In the genomic region with DNA sequence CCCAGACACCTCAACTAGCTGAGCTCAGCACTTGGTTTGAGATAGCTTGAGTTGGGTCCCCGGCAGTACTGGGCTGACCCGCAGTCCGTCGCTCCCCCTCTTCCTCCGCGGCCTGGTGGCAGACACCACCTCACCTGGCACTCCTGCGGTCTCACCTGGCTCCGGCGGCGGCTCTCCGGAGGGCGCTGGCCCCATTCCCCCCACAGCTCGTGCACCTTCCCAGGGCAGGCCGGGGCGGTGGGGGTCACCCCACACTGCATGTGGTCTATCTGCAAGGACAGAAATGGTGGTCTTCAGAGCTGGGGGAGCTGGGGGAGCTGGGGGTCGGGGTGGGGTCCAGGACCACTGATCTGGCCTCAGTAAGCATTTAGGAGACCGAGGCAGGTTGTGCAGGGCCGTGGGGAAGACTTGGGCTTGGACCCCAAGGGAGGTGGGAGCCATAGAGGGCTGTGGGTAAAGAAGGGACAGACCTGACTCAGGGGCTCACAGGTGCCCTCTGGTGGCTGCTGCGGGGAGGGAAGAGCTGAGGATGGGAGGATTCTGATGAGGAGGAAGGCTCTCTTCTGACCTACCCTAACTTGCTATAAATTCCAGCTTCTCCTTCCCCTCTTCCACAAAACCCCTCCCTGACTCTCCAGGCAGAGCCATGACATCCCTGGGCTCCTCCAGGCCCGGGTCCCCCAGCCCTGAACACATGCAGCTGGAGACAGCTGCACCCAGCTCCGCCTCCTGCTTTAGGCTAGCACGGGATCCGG, we compare ENCODE assay signal across 8 cellular contexts. TPM values are rescaled to one million over a fixed set of nuclear protein-coding genes. Genes with fewer than 3 reads are reported as not detected.
DNase-seq lines count a peak whose midpoint lies in the region; ATAC-seq and TF ChIP-seq lines count a peak whose summit lies in the region.

No MANE protein-coding gene starts in this region.

- no peaks in the 10 kb centered on the region for H3K36me3 ChIP-seq in BE2C
- no peaks in the 10 kb centered on the region for H3K36me3 ChIP-seq in H7 (replicated peaks; ENCODE audit: control insufficient read depth, insufficient read depth, low read length)

- DNase-seq in BE2C: peak; percentile 80
- DNase-seq in H7: peak; percentile 92
- peak in 4 of 5 donors; percentile 40 to 62 (median 54) for DNase-seq in T-helper 1 cell
- peak; percentile 81 for DNase-seq in activated naive CD8-positive, alpha-beta T cell treated with anti-CD3 and anti-CD28 coated beads, Interleukin-2, amount 50 U/mL, for 24 hours
- DNase-seq in iPS-NIHi11 (ENCODE audit: low spot score): peak; percentile 76
- peak; percentile 73 for DNase-seq in stimulated activated CD4-positive, alpha-beta T cell treated with anti-CD3 and anti-CD28 coated beads, Interleukin-4, amount 100 ng/mL, for 1 hour
- DNase-seq in NCI-H128 (lab: John Stamatoyannopoulos, UW; ENCODE audit: unreplicated experiment): no peak
- DNase-seq in midbrain (lab: John Stamatoyannopoulos, UW): no peak

- no peaks in the 10 kb centered on the region for H3K27me3 Mint-ChIP-seq in activated naive CD8-positive, alpha-beta T cell treated with anti-CD3 and anti-CD28 coated beads, Interleukin-2, amount 50 U/mL, for 24 hours

- no peak overlapping the region for H3K4me3 Mint-ChIP-seq in activated naive CD8-positive, alpha-beta T cell treated with anti-CD3 and anti-CD28 coated beads, Interleukin-2, amount 50 U/mL, for 24 hours

- H3K4me3 ChIP-seq in BE2C (ENCODE audit: low read depth, low read length) (no peak overlapping the region), H7 (ENCODE audit: insufficient read depth, low read depth, low read length) (no peak overlapping the region)

- H3K9me3 ChIP-seq in BE2C: no peaks in the 10 kb centered on the region

- TF ChIP-seq CTCF in BE2C (IDR thresholded peaks at IDR 0.05; ENCODE audit: low read depth, low read length): peak; percentile 86

- no peaks in the 10 kb centered on the region for H3K9me3 Mint-ChIP-seq in activated naive CD8-positive, alpha-beta T cell treated with anti-CD3 and anti-CD28 coated beads, Interleukin-2, amount 50 U/mL, for 24 hours

- no peak overlapping the region for H3K27ac Mint-ChIP-seq in activated naive CD8-positive, alpha-beta T cell treated with anti-CD3 and anti-CD28 coated beads, Interleukin-2, amount 50 U/mL, for 24 hours

- no peaks in the 10 kb centered on the region for H3K4me1 ChIP-seq in BE2C

- peak; percentile 62 for ATAC-seq in activated naive CD8-positive, alpha-beta T cell treated with anti-CD3 and anti-CD28 coated beads, Interleukin-2, amount 50 U/mL, for 24 hours

- no peaks in the 10 kb centered on the region for H3K27me3 ChIP-seq in BE2C
- peaks cover 3% of the 10 kb centered on the region; the same call in 1 of the 2 replicates for H3K27me3 ChIP-seq in H7 (ENCODE audit: control insufficient read depth, insufficient read depth, low read length)

- H3K36me3 Mint-ChIP-seq in activated naive CD8-positive, alpha-beta T cell treated with anti-CD3 and anti-CD28 coated beads, Interleukin-2, amount 50 U/mL, for 24 hours (ENCODE audit: low read depth): no peaks in the 10 kb centered on the region

- H3K4me1 Mint-ChIP-seq in activated naive CD8-positive, alpha-beta T cell treated with anti-CD3 and anti-CD28 coated beads, Interleukin-2, amount 50 U/mL, for 24 hours: no peaks in the 10 kb centered on the region

RNA-seq across cellular contexts. Expression of a gene that starts 6.7 kb away (rescaled TPM):
- 0.15 TPM for polyA plus RNA-seq in BE2C (2012; ENCODE audit: insufficient read depth, insufficient read length, low read depth)
- total RNA-seq in H7 (2014; rRNA removed; shearing (Covaris generic)): 0.07 and 0.10 TPM in 2 replicates

RNA-seq across cellular contexts. Expression of a gene that starts 10.0 kb away (rescaled TPM):
- polyA plus RNA-seq in BE2C (2012; ENCODE audit: insufficient read depth, insufficient read length, low read depth): 0.25 TPM
- total RNA-seq in H7 (2014; rRNA removed; shearing (Covaris generic)): 1.3 and 2.5 TPM in 2 replicates

RNA-seq across cellular contexts. Expression of a gene that starts 14.9 kb away (rescaled TPM):
- 0.14 TPM for polyA plus RNA-seq in BE2C (2012; ENCODE audit: insufficient read depth, insufficient read length, low read depth)
- total RNA-seq in H7 (2014; rRNA removed; shearing (Covaris generic)): 0.10 and 0.30 TPM in 2 replicates

RNA-seq across cellular contexts. Expression of a gene that starts 34.5 kb away (rescaled TPM):
- polyA plus RNA-seq in BE2C (2012; ENCODE audit: insufficient read depth, insufficient read length, low read depth): not detected
- total RNA-seq in H7 (2014; rRNA removed; shearing (Covaris generic)): 38.4 and 43.0 TPM in 2 replicates

RNA-seq across cellular contexts. Expression of a gene that starts 52.9 kb away (rescaled TPM):
- polyA plus RNA-seq in BE2C (2012; ENCODE audit: insufficient read depth, insufficient read length, low read depth): 190 TPM
- 111 and 116 TPM in 2 replicates for total RNA-seq in H7 (2014; rRNA removed; shearing (Covaris generic))

Comparison
In these comparisons a context has a peak if more than half of its experiments do, and no peak if none do; other contexts are left out.
1. DNase-seq: peak in BE2C (single experiment), H7 (single experiment), T-helper 1 cell (4 of 5), activated naive CD8-positive, alpha-beta T cell treated with anti-CD3 and anti-CD28 coated beads, Interleukin-2, amount 50 U/mL, for 24 hours (single experiment), iPS-NIHi11 (single experiment) and stimulated activated CD4-positive, alpha-beta T cell treated with anti-CD3 and anti-CD28 coated beads, Interleukin-4, amount 100 ng/mL, for 1 hour (single experiment); none in NCI-H128 (single experiment) and midbrain (single experiment).